In the genomic region with DNA sequence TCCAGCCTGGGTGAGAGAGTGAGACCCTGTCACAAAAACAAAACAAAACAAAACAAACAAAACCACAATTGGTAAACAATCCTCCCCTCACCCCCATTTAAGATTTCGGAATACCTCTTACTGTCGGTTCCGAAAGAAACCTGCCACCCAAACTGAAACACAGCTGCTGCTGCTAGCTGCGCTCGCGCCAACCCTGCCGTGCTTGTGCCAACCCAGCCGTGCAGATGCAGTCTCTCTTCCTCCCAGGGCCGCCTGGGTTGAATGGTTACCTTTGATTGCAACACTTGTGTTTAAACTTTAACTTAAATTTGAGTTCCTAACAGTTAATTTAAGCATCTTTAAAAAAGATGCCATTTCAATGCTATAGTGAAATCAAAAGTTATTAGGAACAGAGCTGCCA, we compare ENCODE assay signal across 17 cellular contexts. TPM values are rescaled to one million over a fixed set of nuclear protein-coding genes. Genes with fewer than 3 reads are reported as not detected.
DNase-seq lines count a peak whose midpoint lies in the region; ATAC-seq, FAIRE-seq and TF ChIP-seq lines count a peak whose summit lies in the region.
"Had no signal": no experiment of that assay in that cellular context is flagged by ENCODE, and none has a peak within 500 bp of the region (broad histone marks: within the 10 kb centered on the region; RNA-seq: fewer than 3 reads in every experiment).

No MANE protein-coding gene starts in this region.

- H3K27me3 ChIP-seq in BLaER1 treated with 17β-estradiol and CSF1 and Interleukin-3, amounts not matched to agents 10 nM and 100 nM = no peaks in the 10 kb centered on the region
- no peaks in the 10 kb centered on the region for H3K27me3 ChIP-seq in hepatocyte
- H3K27me3 ChIP-seq: BE2C had no signal

- H3K9ac ChIP-seq in BLaER1 treated with 17β-estradiol and CSF1 and Interleukin-3, amounts not matched to agents 10 nM and 100 nM = no peak overlapping the region
- H3K9ac ChIP-seq: GM23248 had no signal

- H3K36me3 ChIP-seq in BLaER1 treated with 17β-estradiol and CSF1 and Interleukin-3, amounts not matched to agents 10 nM and 100 nM = peaks cover 0 to 79% (median 29%) of the 10 kb centered on the region in 11 experiments; a peak in 18 of 22 replicates
- H3K36me3 ChIP-seq in hepatocyte (replicated peaks; ENCODE audit: insufficient read depth, low read depth) = no peaks in the 10 kb centered on the region
- H3K36me3 ChIP-seq: BE2C had no signal

- peak overlapping the region in 1 of 11 experiments; percentile 33; a peak in 3 of 22 replicates for H3K27ac ChIP-seq in BLaER1 treated with 17β-estradiol and CSF1 and Interleukin-3, amounts not matched to agents 10 nM and 100 nM
- H3K27ac ChIP-seq in hepatocyte = peak overlapping the region; percentile 88
- H3K27ac ChIP-seq: GM23248, HL-60, SK-N-MC had no signal

- ATAC-seq in GM21529 (IDR thresholded peaks at IDR 0.05; ENCODE audit: unreplicated experiment) (no peak), GM21381 (IDR thresholded peaks at IDR 0.05; ENCODE audit: unreplicated experiment) (no peak), HG03378 (IDR thresholded peaks at IDR 0.05; ENCODE audit: unreplicated experiment) (no peak), HG02571 (IDR thresholded peaks at IDR 0.05; ENCODE audit: unreplicated experiment) (no peak)
- ATAC-seq: K562 had no signal

- intact Hi-C loops in posterior vena cava (cut with DNase I) = no loop called here

- H2AFZ ChIP-seq in hepatocyte = no peak overlapping the region
- H2AFZ ChIP-seq: GM23248 had no signal

- DNase-seq in GM12891 (ENCODE audit: insufficient read length, low spot score) (no peak), hepatocyte (ENCODE audit: low spot score) (no peak), posterior vena cava (ENCODE audit: low spot score) (peak; percentile 52)
- DNase-seq: BE2C, GM23248, NCI-H1048, NCI-H146, NCI-H2081 treated with DMSO at 0.1 percent for 48 hours, NCI-H526 had no signal

- peaks cover 20% of the 10 kb centered on the region for H3K79me2 ChIP-seq in hepatocyte

- TF ChIP-seq POLR2A in GM12891 (IDR thresholded peaks at IDR 0.05; ENCODE audit: low read depth, low read length) = no peak; the same call in 1 of the 2 replicates

- H3K4me2 ChIP-seq in BLaER1 treated with 17β-estradiol and CSF1 and Interleukin-3, amounts not matched to agents 10 nM and 100 nM = peak overlapping the region; percentile 14 to 96 (median 52); a peak in 17 of 22 replicates
- peak overlapping the region; percentile 1 for H3K4me2 ChIP-seq in hepatocyte

- no peak overlapping the region for H3K4me3 ChIP-seq in BLaER1 treated with 17β-estradiol and CSF1 and Interleukin-3, amounts not matched to agents 10 nM and 100 nM
- H3K4me3 ChIP-seq in hepatocyte = no peak overlapping the region
- H3K4me3 ChIP-seq: GM23248, K562, SK-N-MC had no signal

- peaks cover 88 to 100% (median 100%) of the 10 kb centered on the region in 10 experiments for H3K4me1 ChIP-seq in BLaER1 treated with 17β-estradiol and CSF1 and Interleukin-3, amounts not matched to agents 10 nM and 100 nM
- H3K4me1 ChIP-seq in hepatocyte (ENCODE audit: insufficient read depth) = peaks cover 61% of the 10 kb centered on the region

- H3K9me2 ChIP-seq in hepatocyte (replicated peaks; ENCODE audit: insufficient read depth) = no peaks in the 10 kb centered on the region

- peaks cover 0 to 14% (median 0%) of the 10 kb centered on the region in 11 experiments; a peak in 5 of 22 replicates for H4K20me1 ChIP-seq in BLaER1 treated with 17β-estradiol and CSF1 and Interleukin-3, amounts not matched to agents 10 nM and 100 nM
- no peaks in the 10 kb centered on the region for H4K20me1 ChIP-seq in hepatocyte (ENCODE audit: insufficient read depth, poor library complexity, severe bottlenecking)

- 82% methylated on average over 9 of the region's 9 CpGs for WGBS in hepatocyte (ENCODE audit: low lambda C conversion rate, missing lambda C conversion rate)

- FAIRE-seq in GM12891 (lab: Jason Lieb, UNC) = no peak
- FAIRE-seq: K562 had no signal

- peaks cover 0 to 24% (median 15%) of the 10 kb centered on the region in 11 experiments; a peak in 17 of 22 replicates for H3K9me3 ChIP-seq in BLaER1 treated with 17β-estradiol and CSF1 and Interleukin-3, amounts not matched to agents 10 nM and 100 nM (replicated peaks in 1 of 11)
- no peaks in the 10 kb centered on the region for H3K9me3 ChIP-seq in hepatocyte (ENCODE audit: low read depth)
- H3K9me3 ChIP-seq: BE2C had no signal

- TF ChIP-seq CTCF in hepatocyte (IDR thresholded peaks at IDR 0.05; ENCODE audit: poor library complexity) = no peak

TF ChIP-seq in GM12891, 5 proteins besides CTCF, POLR2A, EP300 and RAD21:
- TF ChIP-seq TAF1 (IDR thresholded peaks at IDR 0.05; ENCODE audit: low read depth, low read length) (no peak), POU2F2 (IDR thresholded peaks at IDR 0.05; ENCODE audit: low read depth, low read length) (0 out of 2 replicates have a peak, but pooled peaks have one; percentile 8), POLR2AphosphoS5 (IDR thresholded peaks at IDR 0.05; ENCODE audit: low read depth, low read length) (no peak)
TF ChIP-seq in GM12891: peak in this region for 1.

RNA-seq across cellular contexts. Expression of gene SPTBN5, which starts 28.5 kb away (rescaled TPM):
- polyA plus RNA-seq in GM12891 (2012; ENCODE audit: low read depth, missing spikeins) = 0.08 TPM
- 1.7 and 2.0 TPM in 2 replicates for total RNA-seq in hepatocyte
- polyA plus RNA-seq in hepatocyte = 1.9 and 2.6 TPM in 2 replicates
- total RNA-seq in posterior vena cava = 1 to 10 TPM in 1 of 2 donors, under 1 TPM in 1; 0.71 to 1.3 TPM
- polyA plus RNA-seq: K562 had no signal

RNA-seq across cellular contexts. Expression of gene EHD4, which starts 50.0 kb away (rescaled TPM):
- 24.4 TPM for polyA plus RNA-seq in GM12891 (2012; ENCODE audit: low read depth, missing spikeins)
- total RNA-seq in hepatocyte (26.4 and 27.3 TPM in 2 replicates), posterior vena cava (10 to 100 TPM; 21.3 to 22.5 TPM)
- polyA plus RNA-seq in hepatocyte = 30.9 and 34.7 TPM in 2 replicates
